7 cellular contexts compared by ENCODE assay signal in the genomic region with DNA sequence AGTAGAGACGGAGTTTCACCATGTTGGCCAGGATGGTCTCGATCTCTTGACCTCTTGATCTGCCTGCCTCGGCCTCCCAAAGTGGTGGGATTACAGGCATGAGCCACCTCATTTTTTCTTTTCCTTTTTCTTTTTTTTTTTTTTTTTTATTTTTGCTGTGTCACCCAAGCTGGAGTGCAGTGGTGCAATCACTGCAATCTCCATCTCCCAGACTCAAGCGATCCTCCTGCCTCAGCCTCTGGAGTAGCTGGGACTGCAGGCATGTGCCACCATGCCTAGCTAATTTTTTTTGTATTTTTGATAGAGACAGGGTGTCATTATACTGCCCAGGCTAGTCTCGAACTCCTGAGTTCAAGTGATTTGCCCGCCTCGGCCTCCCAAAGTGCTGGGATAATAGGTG. TPM values are rescaled to one million over a fixed set of nuclear protein-coding genes. Genes with fewer than 3 reads are reported as not detected.
"Had no signal": no experiment of that assay in that cellular context is flagged by ENCODE, and none has a peak within 500 bp of the region (broad histone marks: within the 10 kb centered on the region; RNA-seq: fewer than 3 reads in every experiment).

No MANE protein-coding gene starts in this region.

RNA-seq across cellular contexts. Expression of a gene that starts 3.7 kb away (rescaled TPM):
- total RNA-seq: fibroblast of villous mesenchyme, lower leg skin had no signal
- polyA plus RNA-seq: pancreas had no signal

RNA-seq across cellular contexts. Expression of a gene that starts 31.2 kb away (rescaled TPM):
- total RNA-seq: cerebellum, fibroblast of villous mesenchyme, left cardiac atrium, lower leg skin, pulmonary artery endothelial cell had no signal
- polyA plus RNA-seq: right cardiac atrium had no signal
